In genomic region chr2:109027702-109028101, GRCh38 we compare ENCODE assay signal across 27 cellular contexts. TPM values are rescaled to one million over a fixed set of nuclear protein-coding genes. Genes with fewer than 3 reads are reported as not detected.
"Had no signal": no experiment of that assay in that cellular context is flagged by ENCODE, and none has a peak within 500 bp of the region (broad histone marks: within the 10 kb centered on the region; RNA-seq: fewer than 3 reads in every experiment).

No MANE protein-coding gene starts in this region.

- FAIRE-seq: islet of Langerhans had no signal

- DNase-seq: activated CD4-positive, alpha-beta memory T cell treated with anti-CD3 and anti-CD28 coated beads for 36 hours; activated CD4-positive, alpha-beta T cell treated with anti-CD3 and anti-CD28 coated beads for 48 hours; activated gamma-delta T cell treated with Interleukin-2 at 50 U/mL for 16 hours; activated T-cell treated with anti-CD3 and anti-CD28 coated beads, Interleukin-2, amount 50 U/mL, for 4 hours; central memory CD4-positive, alpha-beta T cell; foreskin keratinocyte; left lung; lower lobe of right lung; mesenchymal stem cell; stimulated activated CD4-positive, alpha-beta T cell treated with anti-CD3 and anti-CD28 coated beads, Interleukin-1b, Interleukin-23, amount 100 ng/mL, for 48 hours; stimulated activated CD4-positive, alpha-beta T cell treated with anti-CD3 and anti-CD28 coated beads, Interleukin-4, amount 100 ng/mL, for 4 hours; stimulated activated CD8-positive, alpha-beta memory T cell treated with anti-CD3 and anti-CD28 coated beads, Interleukin-4, amount 100 ng/mL, for 48 hours; stimulated activated naive CD8-positive, alpha-beta T cell treated with anti-CD3 and anti-CD28 coated beads, Interleukin-15, amount 100 ng/mL, for 72 hours; substantia nigra; T-helper 1 cell; uterus had no signal

- H3K9me3 Mint-ChIP-seq: activated CD4-positive, alpha-beta memory T cell treated with anti-CD3 and anti-CD28 coated beads for 36 hours; activated T-cell treated with anti-CD3 and anti-CD28 coated beads, Interleukin-2, amount 50 U/mL, for 4 hours; activated T-helper 17 cell treated with anti-CD3 and anti-CD28 coated beads, Interleukin-2, amount 50 U/mL, for 72 hours; nephron; stimulated activated memory B cell treated with anti-CD40 and anti-IgM and Interleukin-4, amounts not matched to agents 10 μg/mL and 1 μg/mL and 100 μg/mL, for 72 hours; stimulated activated naive CD8-positive, alpha-beta T cell treated with anti-CD3 and anti-CD28 coated beads, Interleukin-15, amount 100 ng/mL, for 72 hours; T-helper 2 cell treated with Interferon-gamma antibody and Interleukin-4, amounts not matched to agents 5 μg/mL and 100 μg/mL, for 36 hours; type B pancreatic cell had no signal

- H3K27me3 ChIP-seq: breast epithelium, left lung, right atrium auricular region, uterus had no signal

- H3K27me3 Mint-ChIP-seq: activated CD4-positive, alpha-beta memory T cell treated with anti-CD3 and anti-CD28 coated beads for 36 hours; activated T-helper 17 cell treated with anti-CD3 and anti-CD28 coated beads, Interleukin-2, amount 50 U/mL, for 72 hours; stimulated activated memory B cell treated with anti-CD40 and anti-IgM and Interleukin-4, amounts not matched to agents 10 μg/mL and 1 μg/mL and 100 μg/mL, for 72 hours; stimulated activated naive CD8-positive, alpha-beta T cell treated with anti-CD3 and anti-CD28 coated beads, Interleukin-15, amount 100 ng/mL, for 72 hours had no signal

- H3K9me3 ChIP-seq: breast epithelium, esophagus muscularis mucosa, left lung, lower lobe of right lung, right atrium auricular region, uterus had no signal

- H3K4me1 ChIP-seq: foreskin keratinocyte, uterus had no signal

- H3K4me3 ChIP-seq: breast epithelium, esophagus muscularis mucosa, left lung, lower lobe of right lung, right atrium auricular region, smooth muscle cell, uterus had no signal

- H3K27ac ChIP-seq: breast epithelium, esophagus muscularis mucosa, foreskin keratinocyte, left lung, lower lobe of right lung, right atrium auricular region, uterus had no signal

- H3K4me3 Mint-ChIP-seq: activated CD4-positive, alpha-beta memory T cell treated with anti-CD3 and anti-CD28 coated beads for 36 hours; activated T-cell treated with anti-CD3 and anti-CD28 coated beads, Interleukin-2, amount 50 U/mL, for 4 hours; activated T-helper 17 cell treated with anti-CD3 and anti-CD28 coated beads, Interleukin-2, amount 50 U/mL, for 72 hours; nephron; stimulated activated memory B cell treated with anti-CD40 and anti-IgM and Interleukin-4, amounts not matched to agents 10 μg/mL and 1 μg/mL and 100 μg/mL, for 72 hours; stimulated activated naive CD8-positive, alpha-beta T cell treated with anti-CD3 and anti-CD28 coated beads, Interleukin-15, amount 100 ng/mL, for 72 hours; T-helper 2 cell treated with Interferon-gamma antibody and Interleukin-4, amounts not matched to agents 5 μg/mL and 100 μg/mL, for 36 hours; type B pancreatic cell had no signal

- H3K36me3 ChIP-seq: breast epithelium, esophagus muscularis mucosa, left lung, lower lobe of right lung, right atrium auricular region, uterus had no signal

- H3K36me3 Mint-ChIP-seq: activated CD4-positive, alpha-beta memory T cell treated with anti-CD3 and anti-CD28 coated beads for 36 hours; stimulated activated memory B cell treated with anti-CD40 and anti-IgM and Interleukin-4, amounts not matched to agents 10 μg/mL and 1 μg/mL and 100 μg/mL, for 72 hours; type B pancreatic cell had no signal

- ATAC-seq: activated T-cell treated with anti-CD3 and anti-CD28 coated beads, Interleukin-2, amount 50 U/mL, for 4 hours; activated T-helper 17 cell treated with anti-CD3 and anti-CD28 coated beads, Interleukin-2, amount 50 U/mL, for 72 hours; foreskin keratinocyte; left lung; lower lobe of right lung; stimulated activated memory B cell treated with anti-CD40 and anti-IgM and Interleukin-4, amounts not matched to agents 10 μg/mL and 1 μg/mL and 100 μg/mL, for 72 hours; stimulated activated naive CD8-positive, alpha-beta T cell treated with anti-CD3 and anti-CD28 coated beads, Interleukin-15, amount 100 ng/mL, for 72 hours had no signal

- H3K27ac Mint-ChIP-seq: activated CD4-positive, alpha-beta memory T cell treated with anti-CD3 and anti-CD28 coated beads for 36 hours; activated T-helper 17 cell treated with anti-CD3 and anti-CD28 coated beads, Interleukin-2, amount 50 U/mL, for 72 hours; nephron; stimulated activated memory B cell treated with anti-CD40 and anti-IgM and Interleukin-4, amounts not matched to agents 10 μg/mL and 1 μg/mL and 100 μg/mL, for 72 hours; stimulated activated naive CD8-positive, alpha-beta T cell treated with anti-CD3 and anti-CD28 coated beads, Interleukin-15, amount 100 ng/mL, for 72 hours; T-helper 2 cell treated with Interferon-gamma antibody and Interleukin-4, amounts not matched to agents 5 μg/mL and 100 μg/mL, for 36 hours; type B pancreatic cell had no signal

- H3K4me2 ChIP-seq: smooth muscle cell had no signal

RNA-seq across cellular contexts. Expression of gene EDAR, which starts 38.7 kb away (rescaled TPM):
- total RNA-seq: activated T-helper 17 cell treated with anti-CD3 and anti-CD28 coated beads, Interleukin-2, amount 50 U/mL, for 72 hours; esophagus muscularis mucosa; foreskin keratinocyte; pulmonary artery endothelial cell; right atrium auricular region had no signal
- polyA plus RNA-seq: smooth muscle cell had no signal
